In genomic region chr16:87953308-87954208, GRCh38 we compare ENCODE assay signal across 10 cellular contexts. TPM values are rescaled to one million over a fixed set of nuclear protein-coding genes. Genes with fewer than 3 reads are reported as not detected.
DNase-seq lines count a peak whose midpoint lies in the region; ATAC-seq and TF ChIP-seq lines count a peak whose summit lies in the region.
"Had no signal": no experiment of that assay in that cellular context is flagged by ENCODE, and none has a peak within 500 bp of the region (broad histone marks: within the 10 kb centered on the region; RNA-seq: fewer than 3 reads in every experiment).

No MANE protein-coding gene starts in this region.

- no peak overlapping the region for H2AK5ac ChIP-seq in mesendoderm (ENCODE audit: low read length)

- H3K9ac ChIP-seq in OCI-LY1 (ENCODE audit: low read length) (peak overlapping the region; percentile 56), mesendoderm (ENCODE audit: low read length) (no peak overlapping the region)

- H3K4me1 ChIP-seq in OCI-LY1 (ENCODE audit: insufficient read depth, low read length, severe bottlenecking) (peaks cover 65% of the 10 kb centered on the region), mesendoderm (ENCODE audit: control insufficient read depth, low read depth, low read length) (no peaks in the 10 kb centered on the region)

- no peak for ATAC-seq in effector memory CD8-positive, alpha-beta T cell (replicated peaks)
- no peak for ATAC-seq in HG03432 (IDR thresholded peaks at IDR 0.05; ENCODE audit: unreplicated experiment)

- no peaks in the 10 kb centered on the region for H3F3A ChIP-seq in OCI-LY1 (ENCODE audit: insufficient read depth, low read length)

- H2BK15ac ChIP-seq in mesendoderm (replicated peaks; ENCODE audit: low read depth) = no peak overlapping the region

- H4K20me1 ChIP-seq in OCI-LY1 (ENCODE audit: insufficient read depth, low read length) = no peaks in the 10 kb centered on the region

- H3K9me3 ChIP-seq in OCI-LY1 (ENCODE audit: low read length) = no peaks in the 10 kb centered on the region

- no peak overlapping the region for H2BK5ac ChIP-seq in mesendoderm (ENCODE audit: low read length)

- H3K23ac ChIP-seq in mesendoderm (ENCODE audit: low read length) = no peak overlapping the region

- no peak overlapping the region for H3K18ac ChIP-seq in mesendoderm (ENCODE audit: low read length)

- no peak for TF ChIP-seq CTCF in GM12865 (IDR thresholded peaks at IDR 0.05; ENCODE audit: insufficient read depth, low read depth, low read length, missing control alignments)
- no peak for TF ChIP-seq CTCF in OCI-LY1 (IDR thresholded peaks at IDR 0.05; ENCODE audit: low read length)
- no peak for TF ChIP-seq CTCF in progenitor cell of endocrine pancreas (IDR thresholded peaks at IDR 0.05; ENCODE audit: unreplicated experiment)

- H3K4me2 ChIP-seq in OCI-LY1 (ENCODE audit: low read length) (peak overlapping the region; percentile 97), mesendoderm (ENCODE audit: low read length) (no peak overlapping the region)

- H3K27me3 ChIP-seq in OCI-LY1 (ENCODE audit: insufficient read depth, low read length) = no peaks in the 10 kb centered on the region
- H3K27me3 ChIP-seq in mesendoderm (ENCODE audit: insufficient read depth, low read length, poor library complexity) = no peaks in the 10 kb centered on the region

- no peak overlapping the region for H2BK120ac ChIP-seq in mesendoderm (ENCODE audit: low read depth, low read length)

- no peaks in the 10 kb centered on the region for H3K9me2 ChIP-seq in OCI-LY1 (ENCODE audit: low read depth, low read length)

- no peaks in the 10 kb centered on the region for H3K27me3 Mint-ChIP-seq in effector memory CD8-positive, alpha-beta T cell
- H3K27me3 Mint-ChIP-seq in progenitor cell of endocrine pancreas = no peaks in the 10 kb centered on the region

- H3K36me3 ChIP-seq in OCI-LY1 (ENCODE audit: insufficient read depth, low read length) = peaks cover 32% of the 10 kb centered on the region
- peaks cover 2% of the 10 kb centered on the region for H3K36me3 ChIP-seq in mesendoderm (ENCODE audit: control insufficient read depth, insufficient read depth, low read length)

- H3K36me3 Mint-ChIP-seq in effector memory CD8-positive, alpha-beta T cell (ENCODE audit: insufficient read depth) = peaks cover 25% of the 10 kb centered on the region
- H3K36me3 Mint-ChIP-seq in progenitor cell of endocrine pancreas (ENCODE audit: insufficient read depth) = peaks cover 9% of the 10 kb centered on the region

- H3K4me1 Mint-ChIP-seq in effector memory CD8-positive, alpha-beta T cell (ENCODE audit: low read depth in 2 of 2) = peaks cover 40 to 44% of the 10 kb centered on the region in 2 donors
- H3K4me1 Mint-ChIP-seq in progenitor cell of endocrine pancreas (ENCODE audit: low read depth) = peaks cover 29% of the 10 kb centered on the region

- no peak overlapping the region for H3K56ac ChIP-seq in mesendoderm (ENCODE audit: low read length)

- no peak overlapping the region for H3K4ac ChIP-seq in mesendoderm (ENCODE audit: low read depth, low read length)

- peak overlapping the region; percentile 93 for H3K27ac ChIP-seq in OCI-LY1 (ENCODE audit: low read depth, low read length, poor library complexity, severe bottlenecking)
- H3K27ac ChIP-seq in mesendoderm (ENCODE audit: low read depth, low read length) = no peak overlapping the region

- no peaks in the 10 kb centered on the region for H3K9me3 Mint-ChIP-seq in effector memory CD8-positive, alpha-beta T cell
- no peaks in the 10 kb centered on the region for H3K9me3 Mint-ChIP-seq in progenitor cell of endocrine pancreas (ENCODE audit: low read depth)

- peaks cover 31% of the 10 kb centered on the region for H3K79me1 ChIP-seq in mesendoderm (ENCODE audit: low read length)

- H4K5ac ChIP-seq in mesendoderm (ENCODE audit: low read length) = no peak overlapping the region

- WGBS in mesendoderm (ENCODE audit: extremely low coverage, insufficient coverage, low lambda C conversion rate) = no CpG with 5 or more reads among the region's 15 CpGs

- H2AFZ ChIP-seq in OCI-LY1 (ENCODE audit: low read length) = no peak overlapping the region

- H3K79me2 ChIP-seq in OCI-LY1 (ENCODE audit: insufficient read depth, low read length) (peaks cover 41% of the 10 kb centered on the region), mesendoderm (ENCODE audit: control insufficient read depth, insufficient read depth, low read length) (peaks cover 67% of the 10 kb centered on the region)

- peak overlapping the region; percentile 69 to 79 for H3K27ac Mint-ChIP-seq in effector memory CD8-positive, alpha-beta T cell
- peak overlapping the region; percentile 71 for H3K27ac Mint-ChIP-seq in progenitor cell of endocrine pancreas

- no peak overlapping the region for H4K8ac ChIP-seq in mesendoderm (ENCODE audit: low read depth, low read length)

- 0 out of 2 replicates have a peak overlapping the region, but pooled peaks have one; percentile 3 for H3K4me3 ChIP-seq in GM12865 (ENCODE audit: low read depth, low read length)
- peak overlapping the region; percentile 93 for H3K4me3 ChIP-seq in OCI-LY1 (ENCODE audit: low read depth, low read length, poor library complexity, severe bottlenecking)
- no peak overlapping the region for H3K4me3 ChIP-seq in mesendoderm (ENCODE audit: low read length)

- H3K4me3 Mint-ChIP-seq in effector memory CD8-positive, alpha-beta T cell = peak overlapping the region; percentile 32 to 33
- peak overlapping the region; percentile 53 for H3K4me3 Mint-ChIP-seq in progenitor cell of endocrine pancreas (ENCODE audit: low read depth)

- DNase-seq in GM12865 (ENCODE audit: low read depth) (no peak), progenitor cell of endocrine pancreas (ENCODE audit: low spot score, unreplicated experiment) (no peak), mesendoderm (no peak), NCI-H2171 (lab: John Stamatoyannopoulos, UW) (no peak)
- DNase-seq in effector memory CD8-positive, alpha-beta T cell = no peak
- DNase-seq in stimulated activated CD4-positive, alpha-beta T cell treated with anti-CD3 and anti-CD28 coated beads, Interleukin-2, amount 100 ng/mL, for 24 hours = no peak
- DNase-seq: activated CD8-positive, alpha-beta memory T cell treated with anti-CD3 and anti-CD28 coated beads, Interleukin-2, amount 50 U/mL, for 4 hours; NCI-H510A treated with DMSO at 0.1 percent for 48 hours had no signal

RNA-seq across cellular contexts. Expression of gene BANP, which starts 2.3 kb away (rescaled TPM):
- 41.5 and 53.9 TPM in 2 replicates for total RNA-seq in progenitor cell of endocrine pancreas
- polyA plus RNA-seq in mesendoderm (2013, experiment 1 of 2) = 24.9 TPM
- 22.2 TPM for polyA plus RNA-seq in mesendoderm (2013, experiment 2 of 2)

RNA-seq across cellular contexts. Expression of gene CA5A, which starts 17.2 kb away (rescaled TPM):
- 0.36 TPM in 1 of 2 replicates, not detected in the other for total RNA-seq in progenitor cell of endocrine pancreas
- 0.06 TPM for polyA plus RNA-seq in mesendoderm (2013, experiment 1 of 2)
- polyA plus RNA-seq in mesendoderm (2013, experiment 2 of 2) = not detected
